ENCODE assay signal across 8 cellular contexts in genomic region chr1:208654241-208654640, GRCh38.
DNase-seq lines count a peak whose midpoint lies in the region; ATAC-seq, FAIRE-seq and TF ChIP-seq lines count a peak whose summit lies in the region.

No MANE protein-coding gene starts in this region.

- no peaks in the 10 kb centered on the region for H3K79me2 ChIP-seq in fibroblast of lung (ENCODE audit: control insufficient read depth, insufficient read depth, low read length)

- H3K4me1 ChIP-seq in A549: no peaks in the 10 kb centered on the region
- no peaks in the 10 kb centered on the region for H3K4me1 ChIP-seq in fibroblast of lung (ENCODE audit: control insufficient read depth, extremely low read depth, insufficient read depth, low read length)

- no peak overlapping the region for H3K27ac ChIP-seq in A549
- H3K27ac ChIP-seq in fibroblast of lung (ENCODE audit: insufficient read depth, low read length): no peak overlapping the region

- no peak overlapping the region for H3K4me3 Mint-ChIP-seq in activated T-cell treated with anti-CD3 and anti-CD28 coated beads, Interleukin-2, amount 50 U/mL, for 24 hours

- in situ Hi-C loops in GM13977 (cut with MboI; ENCODE audit: low pct_unique_long_range_greater_than_20kb, low sequenced_read_pairs, unreplicated experiment): no loop called here

- no peaks in the 10 kb centered on the region for H3K36me3 ChIP-seq in fibroblast of lung (ENCODE audit: control insufficient read depth, insufficient read depth, low read length)

- H3K9me3 ChIP-seq in A549: no peaks in the 10 kb centered on the region
- H3K9me3 ChIP-seq in fibroblast of lung (ENCODE audit: control insufficient read depth, insufficient read depth, low read depth, low read length): no peaks in the 10 kb centered on the region

- H3K4me2 ChIP-seq in A549 (no peak overlapping the region), fibroblast of lung (ENCODE audit: extremely low read depth, insufficient read depth, low read length) (no peak overlapping the region)

- CTCF ChIA-PET in A549 (lab: Yijun Ruan, JAX): interaction anchor here (0.5 to 1.1 kb wide), 4 partner anchors 537 to 596 kb away, joined by 3 read pairs; no protein-coding TSS in a partner anchor

- H2AFZ ChIP-seq in fibroblast of lung (ENCODE audit: low read length): no peak overlapping the region

- ATAC-seq in A549 (peak; percentile 46 to 80; a peak in 3 of 6 replicates), GM21390 (IDR thresholded peaks at IDR 0.05; ENCODE audit: unreplicated experiment) (no peak), HG03097 (IDR thresholded peaks at IDR 0.05; ENCODE audit: low FRiP score, unreplicated experiment) (no peak)

- no peaks in the 10 kb centered on the region for H3K9me3 Mint-ChIP-seq in activated T-cell treated with anti-CD3 and anti-CD28 coated beads, Interleukin-2, amount 50 U/mL, for 24 hours

- H4K20me1 ChIP-seq in fibroblast of lung (ENCODE audit: control insufficient read depth, extremely low read depth, insufficient read depth, low read length): no peaks in the 10 kb centered on the region

- no peaks in the 10 kb centered on the region for H3K4me1 Mint-ChIP-seq in activated T-cell treated with anti-CD3 and anti-CD28 coated beads, Interleukin-2, amount 50 U/mL, for 24 hours (ENCODE audit: low read depth)

- FAIRE-seq in A549 (lab: Jason Lieb, UNC): no peak

- no peaks in the 10 kb centered on the region for H3K27me3 ChIP-seq in fibroblast of lung (ENCODE audit: control insufficient read depth, insufficient read depth, low read length)

- TF ChIP-seq CTCF in A549 (IDR thresholded peaks at IDR 0.05) (peak; percentile 53), GM13977 (IDR thresholded peaks at IDR 0.05; ENCODE audit: extremely low read depth, insufficient read depth, missing control alignments) (peak; percentile 59), fibroblast of lung (conservative IDR thresholded peaks at IDR 0.05 in 1 of 2, IDR thresholded peaks at IDR 0.05 in 1 of 2; ENCODE audit: low read depth in 1 of 2, low read length in 2 of 2) (peak in 1 of 2 donors; percentile 40)

- TF ChIP-seq EP300 in A549 (IDR thresholded peaks at IDR 0.05): no peak

- WGBS in A549 (ENCODE audit: missing lambda C conversion rate): 0% methylated on average over 3 of the region's 3 CpGs

- POLR2A ChIA-PET in A549 (lab: Yijun Ruan, JAX): no interaction called here

- no peak for TF ChIP-seq POLR2A in A549 (IDR thresholded peaks at IDR 0.05; ENCODE audit: low read length)

- H3K4me3 ChIP-seq in A549: no peak overlapping the region
- H3K4me3 ChIP-seq in fibroblast of lung (replicated peaks in 1 of 4; ENCODE audit: control extremely low read depth in 1 of 4, insufficient read depth in 1 of 4, low read depth in 3 of 4, low read length in 4 of 4): no peak overlapping the region

- no peak overlapping the region for H3K9ac ChIP-seq in fibroblast of lung (ENCODE audit: insufficient read depth, low read length)

- peaks cover 41% of the 10 kb centered on the region for H3K27me3 Mint-ChIP-seq in activated T-cell treated with anti-CD3 and anti-CD28 coated beads, Interleukin-2, amount 50 U/mL, for 24 hours

- H3K27ac Mint-ChIP-seq in activated T-cell treated with anti-CD3 and anti-CD28 coated beads, Interleukin-2, amount 50 U/mL, for 24 hours: no peak overlapping the region

- peak in 1 of 2 experiments; percentile 23; a peak in 1 of 5 replicates for TF ChIP-seq RAD21 in A549 (conservative IDR thresholded peaks at IDR 0.05 in 1 of 2, IDR thresholded peaks at IDR 0.05 in 1 of 2)

- DNase-seq in A549 (ENCODE audit: low read depth in 1 of 2, low spot score in 1 of 2) (peak; percentile 4 to 42), GM13977 (ENCODE audit: low spot score) (peak; percentile 14), NCI-H82 treated with DMSO at 0.1 percent for 48 hours (lab: John Stamatoyannopoulos, UW; ENCODE audit: unreplicated experiment) (peak; percentile 91), fibroblast of lung (ENCODE audit: low read depth in 2 of 2) (peak; percentile 10 to 11), kidney glomerular epithelial cell (lab: John Stamatoyannopoulos, UW) (no peak)
- no peak for DNase-seq in activated T-cell treated with anti-CD3 and anti-CD28 coated beads, Interleukin-2, amount 50 U/mL, for 24 hours

- H3K36me3 Mint-ChIP-seq in activated T-cell treated with anti-CD3 and anti-CD28 coated beads, Interleukin-2, amount 50 U/mL, for 24 hours (ENCODE audit: low read depth): no peaks in the 10 kb centered on the region

TF ChIP-seq in A549, 52 proteins besides CTCF, POLR2A, EP300 and RAD21:
- peak; percentile 50; the same call in 2 of the 3 replicates for TF ChIP-seq SMC3 (IDR thresholded peaks at IDR 0.05)
- no peak for TF ChIP-seq NR3C1 (IDR thresholded peaks at IDR 0.05)
- no peak for TF ChIP-seq ZFP36 (IDR thresholded peaks at IDR 0.05; ENCODE audit: borderline replicate concordance, partially characterized antibody)
- no peak for TF ChIP-seq FOSL2 (IDR thresholded peaks at IDR 0.05)
- no peak for TF ChIP-seq FOSL2 (CRISPR knock-in tag; IDR thresholded peaks at IDR 0.05)
- TF ChIP-seq HES2 (IDR thresholded peaks at IDR 0.05): no peak
- TF ChIP-seq FOXS1 (CRISPR knock-in tag; IDR thresholded peaks at IDR 0.05): no peak

Comparison
In these comparisons a context has a peak if more than half of its experiments do, and no peak if none do; other contexts are left out.
1. ATAC-seq: peak in A549 (2 of 2); none in GM21390 (single experiment) and HG03097 (single experiment).
2. DNase-seq: peak in A549 (2 of 2), GM13977 (single experiment), NCI-H82 treated with DMSO at 0.1 percent for 48 hours (single experiment) and fibroblast of lung (2 of 2); none in activated T-cell treated with anti-CD3 and anti-CD28 coated beads, Interleukin-2, amount 50 U/mL, for 24 hours (single experiment) and kidney glomerular epithelial cell (single experiment).